ENCODE assay signal across 8 cellular contexts in the genomic region with DNA sequence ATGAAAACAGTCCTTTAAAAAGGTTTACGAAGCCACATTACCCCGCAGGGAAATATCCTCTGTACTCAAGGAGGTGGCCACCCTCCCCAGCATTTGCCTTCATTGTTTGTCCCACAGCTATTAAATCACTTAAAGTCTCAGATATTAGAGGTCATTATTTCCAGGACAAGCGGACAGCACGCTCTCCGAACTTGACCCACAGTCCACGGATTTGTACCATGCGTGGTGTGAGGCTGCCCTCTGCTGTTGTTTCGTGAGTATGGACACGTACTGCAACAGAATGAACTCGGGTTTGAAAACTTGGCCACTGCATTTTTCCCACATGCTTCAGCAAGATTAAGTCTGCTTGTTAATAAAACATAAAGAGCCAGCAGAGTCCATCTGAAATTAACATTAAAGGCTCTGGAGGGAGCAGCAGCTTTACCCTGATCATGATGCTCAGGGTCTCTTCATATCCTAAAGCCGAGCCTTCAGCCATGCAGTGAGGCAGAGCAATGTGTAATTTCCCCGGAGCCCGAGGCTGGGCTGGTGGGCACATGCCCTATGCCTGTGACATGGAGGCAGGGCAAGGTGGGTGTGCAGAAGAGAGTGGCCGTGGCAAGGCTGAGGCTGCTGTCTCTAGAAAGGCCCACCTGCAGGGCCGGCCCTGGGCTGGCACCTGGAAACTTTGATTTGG. TPM values are rescaled to one million over a fixed set of nuclear protein-coding genes. Genes with fewer than 3 reads are reported as not detected.
DNase-seq lines count a peak whose midpoint lies in the region; ATAC-seq and FAIRE-seq lines count a peak whose summit lies in the region.

No MANE protein-coding gene starts in this region.

- H3K9me3 Mint-ChIP-seq in activated naive CD4-positive, alpha-beta T cell treated with anti-CD3 and anti-CD28 coated beads for 36 hours: no peaks in the 10 kb centered on the region

- FAIRE-seq in GM19239 (lab: Jason Lieb, UNC): no peak

- no peak overlapping the region for H3K27ac Mint-ChIP-seq in activated naive CD4-positive, alpha-beta T cell treated with anti-CD3 and anti-CD28 coated beads for 36 hours

- ATAC-seq in HG03432 (IDR thresholded peaks at IDR 0.05; ENCODE audit: unreplicated experiment): no peak

- peak; percentile 49 for DNase-seq in activated naive CD4-positive, alpha-beta T cell treated with anti-CD3 and anti-CD28 coated beads for 36 hours
- DNase-seq in activated naive CD4-positive, alpha-beta T cell treated with Interleukin-2 at 50 U/mL for 16 hours: no peak
- DNase-seq in NCI-H82 treated with DMSO at 0.1 percent for 48 hours (lab: John Stamatoyannopoulos, UW; ENCODE audit: unreplicated experiment): peak; percentile 35
- peak; percentile 52 to 68 for DNase-seq in dermis microvascular lymphatic vessel endothelial cell (ENCODE audit: low read depth in 2 of 2)
- DNase-seq in lung microvascular endothelial cell (ENCODE audit: low read depth in 2 of 2): peak; percentile 62 to 83
- no peak for DNase-seq in GM19239 (ENCODE audit: insufficient read length, low spot score)
- no peak for DNase-seq in activated effector memory CD4-positive, alpha-beta T cell treated with Interleukin-2 at 50 U/mL for 16 hours

- no peaks in the 10 kb centered on the region for H3K4me1 Mint-ChIP-seq in activated naive CD4-positive, alpha-beta T cell treated with anti-CD3 and anti-CD28 coated beads for 36 hours (ENCODE audit: low read depth)

- H3K36me3 Mint-ChIP-seq in activated naive CD4-positive, alpha-beta T cell treated with anti-CD3 and anti-CD28 coated beads for 36 hours (ENCODE audit: low read depth): peaks cover 3% of the 10 kb centered on the region

- no peak overlapping the region for H3K4me3 Mint-ChIP-seq in activated naive CD4-positive, alpha-beta T cell treated with anti-CD3 and anti-CD28 coated beads for 36 hours

- intact Hi-C loops in activated naive CD4-positive, alpha-beta T cell treated with anti-CD3 and anti-CD28 coated beads for 36 hours (cut with micrococcal nuclease): loop anchor here (1.0 kb wide), 1 partner anchor 207 kb away; no protein-coding TSS in a partner anchor

- CTCF ChIA-PET in activated naive CD4-positive, alpha-beta T cell treated with anti-CD3 and anti-CD28 coated beads for 36 hours (lab: Charles Lee): interaction anchor here (0.6 to 3.2 kb wide), 4 partner anchors 204 to 558 kb away, joined by 3 to 16 read pairs (median 7); no protein-coding TSS in a partner anchor

- no peaks in the 10 kb centered on the region for H3K27me3 Mint-ChIP-seq in activated naive CD4-positive, alpha-beta T cell treated with anti-CD3 and anti-CD28 coated beads for 36 hours (ENCODE audit: low read depth)

RNA-seq across cellular contexts. Expression of gene MEAK7, which starts 19.7 kb away (rescaled TPM):
- 1 to 10 TPM; 6.3 to 7.0 TPM for total RNA-seq in activated naive CD4-positive, alpha-beta T cell treated with anti-CD3 and anti-CD28 coated beads for 36 hours
- total RNA-seq in dermis microvascular lymphatic vessel endothelial cell (10.8 and 12.4 TPM in 2 replicates), lung microvascular endothelial cell (10.7 and 13.3 TPM in 2 replicates)

Comparison
In these comparisons a context has a peak if more than half of its experiments do, and no peak if none do; other contexts are left out.
1. DNase-seq: peak in activated naive CD4-positive, alpha-beta T cell treated with anti-CD3 and anti-CD28 coated beads for 36 hours (single experiment), NCI-H82 treated with DMSO at 0.1 percent for 48 hours (single experiment), dermis microvascular lymphatic vessel endothelial cell (2 of 2) and lung microvascular endothelial cell (2 of 2); none in activated naive CD4-positive, alpha-beta T cell treated with Interleukin-2 at 50 U/mL for 16 hours (single experiment), GM19239 (single experiment) and activated effector memory CD4-positive, alpha-beta T cell treated with Interleukin-2 at 50 U/mL for 16 hours (single experiment).